28 cellular contexts compared by ENCODE assay signal in the genomic region with DNA sequence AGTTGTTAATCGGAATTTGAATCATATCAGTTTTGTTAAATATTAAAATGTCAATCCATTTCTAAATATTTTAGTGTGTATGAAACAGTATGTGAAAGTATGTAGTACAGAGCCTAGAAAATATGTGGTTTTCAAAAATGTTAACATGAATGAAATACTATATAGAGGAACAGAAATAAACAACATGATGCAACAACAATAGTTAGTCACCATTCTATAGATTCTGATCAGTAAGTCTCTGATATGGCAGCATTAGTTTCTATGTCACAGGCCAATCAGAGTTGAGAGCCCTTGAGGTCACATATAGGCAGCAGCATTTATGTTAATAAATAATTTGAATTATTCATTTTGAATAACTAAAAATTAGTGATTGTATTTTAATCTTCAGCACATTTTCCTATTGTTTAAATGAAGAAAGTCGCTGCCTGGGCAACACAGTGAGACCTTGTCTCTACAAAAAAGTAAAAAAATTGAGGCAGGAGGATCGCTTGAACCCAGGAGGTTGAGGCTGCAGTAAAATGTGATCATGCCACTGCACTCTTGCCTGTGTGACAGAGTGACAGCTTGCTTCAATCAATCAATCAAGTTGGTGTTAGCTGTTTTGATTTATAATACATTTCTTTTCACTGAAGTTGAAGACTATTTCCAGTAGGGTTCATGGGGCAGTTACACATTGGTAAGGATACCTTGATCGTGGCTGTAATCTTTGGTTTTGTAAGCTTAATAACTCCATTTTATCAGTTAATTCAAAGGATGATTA.
"Had no signal": no experiment of that assay in that cellular context is flagged by ENCODE, and none has a peak within 500 bp of the region (broad histone marks: within the 10 kb centered on the region; RNA-seq: fewer than 3 reads in every experiment).

No MANE protein-coding gene starts in this region.

- DNase-seq: activated B cell treated with CpG ODN at 0.5 μM for 24 hours; activated CD4-positive, alpha-beta T cell treated with anti-CD3 and anti-CD28 coated beads for 48 hours; activated CD4-positive, alpha-beta T cell treated with anti-CD3 and anti-CD28 coated beads, Interleukin-2, amount 50 U/mL, for 1 hour; activated CD4-positive, alpha-beta T cell treated with anti-CD3 and anti-CD28 coated beads, Interleukin-2, amount 50 U/mL, for 48 hours; activated CD8-positive, alpha-beta memory T cell treated with anti-CD3 and anti-CD28 coated beads for 24 hours; activated CD8-positive, alpha-beta T cell treated with anti-CD3 and anti-CD28 coated beads for 36 hours; activated effector memory CD4-positive, alpha-beta T cell treated with Interleukin-2 at 50 U/mL for 16 hours; activated gamma-delta T cell treated with Interleukin-2 at 50 U/mL for 16 hours; activated naive CD4-positive, alpha-beta T cell treated with anti-CD3 and anti-CD28 coated beads, Interleukin-2, amount 50 U/mL, for 16 hours; activated naive CD4-positive, alpha-beta T cell treated with Interleukin-2 at 50 U/mL for 16 hours; activated T-cell treated with anti-CD3 and anti-CD28 coated beads, Interleukin-2, amount 50 U/mL, for 4 hours; amniotic stem cell; anterior cingulate cortex; brain microvascular endothelial cell; dorsolateral prefrontal cortex; effector memory CD4-positive, alpha-beta T cell; endodermal cell; foreskin fibroblast; head of caudate nucleus; T-helper 17 cell; T1000; WERI-Rb-1 had no signal

- FAIRE-seq: astrocyte, bronchial epithelial cell, frontal cortex had no signal

- ATAC-seq: activated CD4-positive, CD25-positive, alpha-beta regulatory T cell treated with anti-CD3 and anti-CD28 coated beads, Interleukin-2, amount 50 U/mL, for 24 hours; activated CD8-positive, alpha-beta T cell treated with anti-CD3 and anti-CD28 coated beads for 36 hours; activated T-cell treated with anti-CD3 and anti-CD28 coated beads, Interleukin-2, amount 50 U/mL, for 4 hours; activated T-helper 17 cell treated with anti-CD3 and anti-CD28 coated beads, Interleukin-2, amount 50 U/mL, for 72 hours; esophagus mucosa; T-helper 17 cell had no signal
